1 cellular context compared by ENCODE assay signal in genomic region chr17:1561420-1562177, GRCh38.
TF ChIP-seq lines count a peak whose summit lies in the region.

No MANE protein-coding gene starts in this region.

TF ChIP-seq in HEK293, 187 proteins besides CTCF, POLR2A, EP300 and RAD21 (continued from another document):
- no peak for TF ChIP-seq ZSCAN4 (tag by site-specific recombination; IDR thresholded peaks at IDR 0.05)
- no peak for TF ChIP-seq PRDM10 (tag by site-specific recombination; IDR thresholded peaks at IDR 0.05)
- TF ChIP-seq ZBTB1 (tag by site-specific recombination; IDR thresholded peaks at IDR 0.05): no peak
- no peak for TF ChIP-seq ZNF302 (tag by site-specific recombination; IDR thresholded peaks at IDR 0.05; ENCODE audit: low read depth)
- no peak for TF ChIP-seq ZNF558 (tag by site-specific recombination; IDR thresholded peaks at IDR 0.05)
- no peak for TF ChIP-seq KLF10 (tag by site-specific recombination; IDR thresholded peaks at IDR 0.05)
- TF ChIP-seq MZF1 (tag by site-specific recombination; IDR thresholded peaks at IDR 0.05; ENCODE audit: borderline replicate concordance): no peak
- no peak for TF ChIP-seq OSR2 (tag by site-specific recombination; IDR thresholded peaks at IDR 0.05)
- no peak for TF ChIP-seq PRDM4 (tag by site-specific recombination; IDR thresholded peaks at IDR 0.05)
- no peak for TF ChIP-seq ZNF555 (tag by site-specific recombination; conservative IDR thresholded peaks at IDR 0.05)
- no peak for TF ChIP-seq ZNF658 (tag by site-specific recombination; IDR thresholded peaks at IDR 0.05)
- no peak for TF ChIP-seq ZNF174 (tag by site-specific recombination; IDR thresholded peaks at IDR 0.05)
- no peak for TF ChIP-seq ZNF416 (tag by site-specific recombination; IDR thresholded peaks at IDR 0.05)
- TF ChIP-seq ELK4 (IDR thresholded peaks at IDR 0.05; ENCODE audit: borderline replicate concordance, low read depth, low read length): no peak
- no peak for TF ChIP-seq ZNF596 (tag by site-specific recombination; IDR thresholded peaks at IDR 0.05)
- no peak for TF ChIP-seq TCF7L2 (IDR thresholded peaks at IDR 0.05; ENCODE audit: borderline replicate concordance, low read depth, low read length)
- TF ChIP-seq, protein P1, sequence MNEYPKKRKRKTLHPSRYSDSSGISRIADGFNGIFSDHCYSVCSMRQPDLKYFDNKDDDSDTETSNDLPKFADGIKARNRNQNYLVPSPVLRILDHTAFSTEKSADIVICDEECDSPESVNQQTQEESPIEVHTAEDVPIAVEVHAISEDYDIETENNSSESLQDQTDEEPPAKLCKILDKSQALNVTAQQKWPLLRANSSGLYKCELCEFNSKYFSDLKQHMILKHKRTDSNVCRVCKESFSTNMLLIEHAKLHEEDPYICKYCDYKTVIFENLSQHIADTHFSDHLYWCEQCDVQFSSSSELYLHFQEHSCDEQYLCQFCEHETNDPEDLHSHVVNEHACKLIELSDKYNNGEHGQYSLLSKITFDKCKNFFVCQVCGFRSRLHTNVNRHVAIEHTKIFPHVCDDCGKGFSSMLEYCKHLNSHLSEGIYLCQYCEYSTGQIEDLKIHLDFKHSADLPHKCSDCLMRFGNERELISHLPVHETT (tag by site-specific recombination; IDR thresholded peaks at IDR 0.05): no peak
- no peak for TF ChIP-seq ZNF324 (tag by site-specific recombination; IDR thresholded peaks at IDR 0.05)
- TF ChIP-seq ZNF354C (tag by site-specific recombination; IDR thresholded peaks at IDR 0.05; ENCODE audit: borderline replicate concordance, low read depth): no peak
- TF ChIP-seq ZNF341 (tag by site-specific recombination; IDR thresholded peaks at IDR 0.05; ENCODE audit: low read depth): no peak
- TF ChIP-seq ZNF335 (tag by site-specific recombination; conservative IDR thresholded peaks at IDR 0.05): peak; percentile 72
- TF ChIP-seq ZBTB49 (tag by site-specific recombination; IDR thresholded peaks at IDR 0.05; ENCODE audit: low read depth): no peak
- no peak for TF ChIP-seq ZNF76 (tag by site-specific recombination; IDR thresholded peaks at IDR 0.05; ENCODE audit: borderline replicate concordance, low read depth)
- no peak for TF ChIP-seq MEIS1 (CRISPR knock-in tag; IDR thresholded peaks at IDR 0.05; ENCODE audit: borderline replicate concordance)
- 0 out of 2 replicates have a peak, but pooled peaks have one; percentile 48 for TF ChIP-seq ZBTB8A (tag by site-specific recombination; IDR thresholded peaks at IDR 0.05)
- TF ChIP-seq ZNF112 (tag by site-specific recombination; IDR thresholded peaks at IDR 0.05): no peak
- TF ChIP-seq ZNF747 (tag by site-specific recombination; IDR thresholded peaks at IDR 0.05): no peak
- TF ChIP-seq ZFP69B (tag by site-specific recombination; IDR thresholded peaks at IDR 0.05): no peak
- no peak for TF ChIP-seq ZNF560 (tag by site-specific recombination; IDR thresholded peaks at IDR 0.05; ENCODE audit: borderline replicate concordance)
- TF ChIP-seq ZNF768 (tag by site-specific recombination; IDR thresholded peaks at IDR 0.05): no peak
- peak; percentile 52 for TF ChIP-seq ZNF677 (tag by site-specific recombination; IDR thresholded peaks at IDR 0.05)
- no peak for TF ChIP-seq ZNF624 (tag by site-specific recombination; IDR thresholded peaks at IDR 0.05)
- TF ChIP-seq ZNF585B (tag by site-specific recombination; IDR thresholded peaks at IDR 0.05): no peak
- no peak for TF ChIP-seq ZSCAN23 (tag by site-specific recombination; IDR thresholded peaks at IDR 0.05)
- no peak for TF ChIP-seq ZNF530 (tag by site-specific recombination; IDR thresholded peaks at IDR 0.05; ENCODE audit: low read depth)
- TF ChIP-seq SP7 (tag by site-specific recombination; IDR thresholded peaks at IDR 0.05): no peak
- TF ChIP-seq ZFP37 (tag by site-specific recombination; IDR thresholded peaks at IDR 0.05): peak; percentile 50; the same call in 1 of the 2 replicates
- TF ChIP-seq PRDM1 (tag by site-specific recombination; IDR thresholded peaks at IDR 0.05): no peak
- TF ChIP-seq HOXD13 (CRISPR knock-in tag; IDR thresholded peaks at IDR 0.05; ENCODE audit: borderline replicate concordance): no peak
- TF ChIP-seq RBAK (tag by site-specific recombination; IDR thresholded peaks at IDR 0.05): no peak
- TF ChIP-seq, protein P2, sequence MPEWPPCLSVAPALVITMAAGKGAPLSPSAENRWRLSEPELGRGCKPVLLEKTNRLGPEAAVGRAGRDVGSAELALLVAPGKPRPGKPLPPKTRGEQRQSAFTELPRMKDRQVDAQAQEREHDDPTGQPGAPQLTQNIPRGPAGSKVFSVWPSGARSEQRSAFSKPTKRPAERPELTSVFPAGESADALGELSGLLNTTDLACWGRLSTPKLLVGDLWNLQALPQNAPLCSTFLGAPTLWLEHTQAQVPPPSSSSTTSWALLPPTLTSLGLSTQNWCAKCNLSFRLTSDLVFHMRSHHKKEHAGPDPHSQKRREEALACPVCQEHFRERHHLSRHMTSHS (tag by site-specific recombination; IDR thresholded peaks at IDR 0.05): no peak
- no peak for TF ChIP-seq ZNF146 (tag by site-specific recombination; IDR thresholded peaks at IDR 0.05)
- TF ChIP-seq ZNF280C (tag by site-specific recombination; IDR thresholded peaks at IDR 0.05): no peak
- TF ChIP-seq ZSCAN30 (tag by site-specific recombination; IDR thresholded peaks at IDR 0.05): no peak
- 0 out of 2 replicates have a peak, but pooled peaks have one; percentile 11 for TF ChIP-seq GLIS2 (tag by site-specific recombination; IDR thresholded peaks at IDR 0.05)
- no peak for TF ChIP-seq ZNF24 (tag by site-specific recombination; IDR thresholded peaks at IDR 0.05)
- peak; percentile 75; the same call in 1 of the 2 replicates for TF ChIP-seq ZNF692 (tag by site-specific recombination; IDR thresholded peaks at IDR 0.05)
- TF ChIP-seq ZNF404 (tag by site-specific recombination; IDR thresholded peaks at IDR 0.05): no peak
- no peak for TF ChIP-seq SP2 (tag by site-specific recombination; IDR thresholded peaks at IDR 0.05)
